8 cellular contexts compared by ENCODE assay signal in genomic region chr16:30334473-30334985, GRCh38. TPM values are rescaled to one million over a fixed set of nuclear protein-coding genes. Genes with fewer than 3 reads are reported as not detected.
A peak's percentile ranks its signal among the peaks of the same experiment; 100 is the strongest.
DNase-seq lines count a peak whose midpoint lies in the region; ATAC-seq and TF ChIP-seq lines count a peak whose summit lies in the region.
"Not testable (repeated sequence)": the region's sequence is repeated elsewhere in the genome, so short reads cannot be mapped to it uniquely, and the experiment has no call there.

No MANE protein-coding gene starts in this region.

- peak overlapping the region; percentile 83 for H3K27ac ChIP-seq in SJCRH30
- not testable (repeated sequence) for H3K27ac ChIP-seq in neural cell (ENCODE audit: low read length)

- H3K4me3 Mint-ChIP-seq in stimulated activated naive B cell treated with anti-CD40 and anti-IgM and Interleukin-4, amounts not matched to agents 10 μg/mL and 1 μg/mL and 100 μg/mL, for 72 hours = peak overlapping the region; percentile 94 to 95

- not testable (repeated sequence) for H3K79me2 ChIP-seq in neural cell (replicated peaks; ENCODE audit: insufficient read depth, low read length)

- not testable (repeated sequence) for H3K9me2 ChIP-seq in neural cell (ENCODE audit: insufficient read depth, low read length)

- H3K27ac Mint-ChIP-seq in stimulated activated naive B cell treated with anti-CD40 and anti-IgM and Interleukin-4, amounts not matched to agents 10 μg/mL and 1 μg/mL and 100 μg/mL, for 72 hours = peak overlapping the region; percentile 98

- H3K9me3 ChIP-seq in SJCRH30 (replicated peaks); neural cell (ENCODE audit: low read length): not testable (repeated sequence)

- H3F3A ChIP-seq in neural cell (ENCODE audit: insufficient read depth, low read length, poor library complexity, severe bottlenecking) = not testable (repeated sequence)

- not testable (repeated sequence) for H3K4me2 ChIP-seq in neural cell (ENCODE audit: low read length)

- H3K9me3 Mint-ChIP-seq in stimulated activated naive B cell treated with anti-CD40 and anti-IgM and Interleukin-4, amounts not matched to agents 10 μg/mL and 1 μg/mL and 100 μg/mL, for 72 hours = not testable (repeated sequence)

- TF ChIP-seq RAD21 in neural cell (conservative IDR thresholded peaks at IDR 0.05) = not testable (repeated sequence)

- DNase-seq in EL (peak; percentile 83), H7 (peak; percentile 84), Kasumi-1 (lab: John Stamatoyannopoulos, UW) (peak; percentile 19 to 20), SJCRH30 (peak; percentile 85 to 86), fibroblast of the conjunctiva (ENCODE audit: low read depth) (peak; percentile 39)
- DNase-seq in activated T-helper 9 cell treated with anti-CD3 and anti-CD28 coated beads, Interleukin-2, amount 50 U/mL, for 16 hours (ENCODE audit: low read depth) = peak; percentile 79
- DNase-seq in stimulated activated naive B cell treated with anti-CD40 and anti-IgM and Interleukin-4, amounts not matched to agents 10 μg/mL and 1 μg/mL and 100 μg/mL, for 72 hours = peak; percentile 84

- peak overlapping the region; percentile 79 for H3K9ac ChIP-seq in neural cell (ENCODE audit: low read length)

- H3K36me3 ChIP-seq in H7 (replicated peaks; ENCODE audit: control insufficient read depth, insufficient read depth, low read length); SJCRH30; neural cell (ENCODE audit: insufficient read depth, low read length): not testable (repeated sequence)

- ATAC-seq in stimulated activated naive B cell treated with anti-CD40 and anti-IgM and Interleukin-4, amounts not matched to agents 10 μg/mL and 1 μg/mL and 100 μg/mL, for 72 hours (replicated peaks) = peak; percentile 89 to 91

- H4K20me1 ChIP-seq in neural cell (ENCODE audit: insufficient read depth) = not testable (repeated sequence)

- not testable (repeated sequence) for TF ChIP-seq EP300 in neural cell (conservative IDR thresholded peaks at IDR 0.05; ENCODE audit: poor library complexity, severe bottlenecking)

- not testable (repeated sequence) for H3K27me3 ChIP-seq in H7 (ENCODE audit: control insufficient read depth, insufficient read depth, low read length); SJCRH30; neural cell (ENCODE audit: insufficient read depth, low read depth, low read length)

- not testable (repeated sequence) for H3K4me1 ChIP-seq in SJCRH30

- H3K4me3 ChIP-seq in H7 (ENCODE audit: insufficient read depth, low read depth, low read length) = peak overlapping the region; percentile 75
- peak overlapping the region; percentile 99 for H3K4me3 ChIP-seq in SJCRH30
- peak overlapping the region; percentile 68 for H3K4me3 ChIP-seq in neural cell (ENCODE audit: low read length)

- not testable (repeated sequence) for H3K36me3 Mint-ChIP-seq in stimulated activated naive B cell treated with anti-CD40 and anti-IgM and Interleukin-4, amounts not matched to agents 10 μg/mL and 1 μg/mL and 100 μg/mL, for 72 hours

- not testable (repeated sequence) for H3K27me3 Mint-ChIP-seq in stimulated activated naive B cell treated with anti-CD40 and anti-IgM and Interleukin-4, amounts not matched to agents 10 μg/mL and 1 μg/mL and 100 μg/mL, for 72 hours

- peaks cover 25 to 44% of the 10 kb centered on the region in 2 donors for H3K4me1 Mint-ChIP-seq in stimulated activated naive B cell treated with anti-CD40 and anti-IgM and Interleukin-4, amounts not matched to agents 10 μg/mL and 1 μg/mL and 100 μg/mL, for 72 hours

- TF ChIP-seq CTCF in neural cell (IDR thresholded peaks at IDR 0.05; ENCODE audit: poor library complexity, severe bottlenecking) = not testable (repeated sequence)

- H2AFZ ChIP-seq in neural cell (ENCODE audit: low read depth, low read length) = not testable (repeated sequence)

RNA-seq across cellular contexts. Expression of gene CD2BP2, which starts 20.6 kb away (rescaled TPM):
- 44.2 and 45.2 TPM in 2 replicates for total RNA-seq in H7 (2014; rRNA removed; shearing (Covaris generic))
- 52.2 and 52.3 TPM in 2 replicates for total RNA-seq in SJCRH30 (2014; rRNA removed; shearing (Covaris generic))
- 76.3 and 83.3 TPM in 2 replicates for polyA plus RNA-seq in neural cell
- 55.1 and 61.6 TPM in 2 replicates for polyA minus RNA-seq in neural cell

RNA-seq across cellular contexts. Expression of gene TBC1D10B, which starts 35.8 kb away (rescaled TPM):
- 35.8 and 38.4 TPM in 2 replicates for total RNA-seq in H7 (2014; rRNA removed; shearing (Covaris generic))
- 33.7 and 36.0 TPM in 2 replicates for total RNA-seq in SJCRH30 (2014; rRNA removed; shearing (Covaris generic))
- 24.1 and 32.5 TPM in 2 replicates for polyA plus RNA-seq in neural cell
- 40.5 and 44.6 TPM in 2 replicates for polyA minus RNA-seq in neural cell

RNA-seq across cellular contexts. Expression of gene MYL11, which starts 40.1 kb away (rescaled TPM):
- total RNA-seq in H7 (2014; rRNA removed; shearing (Covaris generic)) = 3.4 TPM in 1 of 2 replicates, not detected in the other
- 10.8 and 13.1 TPM in 2 replicates for total RNA-seq in SJCRH30 (2014; rRNA removed; shearing (Covaris generic))
- polyA plus RNA-seq in neural cell = not detected in 2 replicates
- polyA minus RNA-seq in neural cell = not detected in 2 replicates

RNA-seq across cellular contexts. Expression of gene SEPTIN1, which starts 47.8 kb away (rescaled TPM):
- total RNA-seq in H7 (2014; rRNA removed; shearing (Covaris generic)) = 0.18 and 0.80 TPM in 2 replicates
- 0.23 and 0.45 TPM in 2 replicates for total RNA-seq in SJCRH30 (2014; rRNA removed; shearing (Covaris generic))
- 0.38 TPM in 1 of 2 replicates, not detected in the other for polyA plus RNA-seq in neural cell
- polyA minus RNA-seq in neural cell = 0.81 TPM in 1 of 2 replicates, not detected in the other

Comparison
In these comparisons a context has a peak if more than half of its experiments do, and no peak if none do; other contexts are left out.
1. DNase-seq: peak in every context shown above with its lines; median percentile 86 in SJCRH30; 84 in H7; 84 in stimulated activated naive B cell treated with anti-CD40 and anti-IgM and Interleukin-4, amounts not matched to agents 10 μg/mL and 1 μg/mL and 100 μg/mL, for 72 hours; 83 in EL; 79 in activated T-helper 9 cell treated with anti-CD3 and anti-CD28 coated beads, Interleukin-2, amount 50 U/mL, for 16 hours; 39 in fibroblast of the conjunctiva; 20 in Kasumi-1.